Comparison of ENCODE assay signal across 9 cellular contexts in the genomic region with DNA sequence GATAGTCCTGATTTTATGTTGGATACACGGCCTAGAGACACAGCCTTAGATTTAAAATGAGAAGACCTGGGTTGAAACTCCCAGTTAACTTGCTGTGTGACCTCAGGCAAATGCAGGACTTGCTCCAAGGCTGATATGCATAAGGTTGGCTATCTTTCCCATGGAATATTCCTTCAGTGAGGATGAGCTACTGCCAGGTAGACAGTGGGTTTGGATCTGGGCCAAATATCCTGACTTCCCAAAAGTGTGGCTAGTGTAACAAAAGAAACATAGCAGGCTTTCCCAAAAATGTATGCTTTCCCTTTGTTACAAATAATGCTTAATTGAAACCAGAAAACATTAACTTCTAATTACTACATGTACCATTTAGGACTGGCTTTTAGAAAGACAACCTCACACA. TPM values are rescaled to one million over a fixed set of nuclear protein-coding genes. Genes with fewer than 3 reads are reported as not detected.
DNase-seq lines count a peak whose midpoint lies in the region; ATAC-seq, FAIRE-seq and TF ChIP-seq lines count a peak whose summit lies in the region.
"Had no signal": no experiment of that assay in that cellular context is flagged by ENCODE, and none has a peak within 500 bp of the region (broad histone marks: within the 10 kb centered on the region; RNA-seq: fewer than 3 reads in every experiment).

No MANE protein-coding gene starts in this region.

- peaks cover 54% of the 10 kb centered on the region for H3K4me1 ChIP-seq in DOHH2 (ENCODE audit: control insufficient read depth, low read length)
- H3K4me1 ChIP-seq in OCI-LY3 (ENCODE audit: low read length), result peaks cover 31% of the 10 kb centered on the region
- H3K4me1 ChIP-seq in endodermal cell (ENCODE audit: control insufficient read depth, insufficient read depth, low read length), result peaks cover 10% of the 10 kb centered on the region
- H3K4me1 ChIP-seq in pancreas, result peaks cover 20 to 30% (median 29%) of the 10 kb centered on the region in 3 donors

- H3K9me3 ChIP-seq in DOHH2 (ENCODE audit: control insufficient read depth, insufficient read depth, low read length) (no peaks in the 10 kb centered on the region), OCI-LY3 (ENCODE audit: insufficient read depth, low read length) (no peaks in the 10 kb centered on the region), endodermal cell (ENCODE audit: control insufficient read depth, low read length) (no peaks in the 10 kb centered on the region), pancreas (no peaks in the 10 kb centered on the region)

- H3K27me3 ChIP-seq in DOHH2 (ENCODE audit: control insufficient read depth, low read length) (peaks cover 2% of the 10 kb centered on the region; the same call in 1 of the 2 replicates), OCI-LY3 (ENCODE audit: low read depth, low read length) (no peaks in the 10 kb centered on the region), endodermal cell (ENCODE audit: control insufficient read depth, insufficient read depth, low read length, poor library complexity, severe bottlenecking) (no peaks in the 10 kb centered on the region), pancreas (no peaks in the 10 kb centered on the region)

- H3K27me3 Mint-ChIP-seq in endodermal cell (ENCODE audit: insufficient read depth), result peaks cover 4% of the 10 kb centered on the region

- no peaks in the 10 kb centered on the region for H3F3A ChIP-seq in DOHH2 (ENCODE audit: control insufficient read depth, insufficient read depth)

- H3K4me3 Mint-ChIP-seq in endodermal cell, result peak overlapping the region; percentile 74

- peak overlapping the region; percentile 97 for H2AFZ ChIP-seq in OCI-LY3 (ENCODE audit: low read depth, low read length)

- H3K9me3 Mint-ChIP-seq in endodermal cell, result no peaks in the 10 kb centered on the region

- H3K4me2 ChIP-seq in DOHH2 (ENCODE audit: low read length) (peak overlapping the region; percentile 77), OCI-LY3 (ENCODE audit: low read length) (peak overlapping the region; percentile 87)

- no peaks in the 10 kb centered on the region for H4K20me1 ChIP-seq in DOHH2 (ENCODE audit: control insufficient read depth, insufficient read depth, low read depth, low read length)
- H4K20me1 ChIP-seq in OCI-LY3 (ENCODE audit: insufficient read depth, low read length), result 0 out of 2 replicates have a peak, but pooled peaks cover 3% of the 10 kb centered on the region

- H3K27ac ChIP-seq in DOHH2 (ENCODE audit: low read depth, low read length), result peak overlapping the region; percentile 4; the same call in 1 of the 2 replicates
- no peak overlapping the region for H3K27ac ChIP-seq in OCI-LY3 (ENCODE audit: low read length)
- no peak overlapping the region for H3K27ac ChIP-seq in endodermal cell (ENCODE audit: low read depth, low read length)
- H3K27ac ChIP-seq in pancreas, result peak overlapping the region; percentile 84 to 89 (median 86)

- FAIRE-seq in pancreas (lab: Jason Lieb, UNC), result no peak
- FAIRE-seq: bronchial epithelial cell had no signal

- intact Hi-C loops in pancreas (cut with DNase I), result no loop called here

- peaks cover 2% of the 10 kb centered on the region for H3K36me3 Mint-ChIP-seq in endodermal cell (ENCODE audit: low read depth)

- no peak for DNase-seq in endodermal cell
- no peak for DNase-seq in pancreas
- no peak for DNase-seq in effector CD8-positive, alpha-beta T cell (lab: John Stamatoyannopoulos, UW)
- no peak for DNase-seq in SW480 (ENCODE audit: low spot score)
- no peak for DNase-seq in DMS53 (lab: John Stamatoyannopoulos, UW)

- peaks cover 13% of the 10 kb centered on the region for H3K36me3 ChIP-seq in DOHH2 (ENCODE audit: control insufficient read depth, low read length)
- peaks cover 3% of the 10 kb centered on the region for H3K36me3 ChIP-seq in OCI-LY3 (replicated peaks; ENCODE audit: low read depth, low read length)
- no peaks in the 10 kb centered on the region for H3K36me3 ChIP-seq in endodermal cell (ENCODE audit: control insufficient read depth, insufficient read depth, low read length)
- H3K36me3 ChIP-seq in pancreas, result no peaks in the 10 kb centered on the region

- 85 to 93% methylated on average over 1 of the region's 1 CpG for WGBS in endodermal cell (ENCODE audit: insufficient coverage in 1 of 2, insufficient read length in 1 of 2), 2 experiments
- WGBS in pancreas, 2 donors, result 18 to 20% methylated on average over 1 of the region's 1 CpG

- H3K4me3 ChIP-seq in DOHH2 (ENCODE audit: low read length) (peak overlapping the region; percentile 80), OCI-LY3 (ENCODE audit: low read length) (peak overlapping the region; percentile 88), endodermal cell (ENCODE audit: low read length) (peak overlapping the region; percentile 91), pancreas (peak overlapping the region in 2 of 4 donors; percentile 78 to 95)

- TF ChIP-seq CTCF in DOHH2 (IDR thresholded peaks at IDR 0.05; ENCODE audit: low read depth, low read length, poor library complexity, severe bottlenecking), result no peak
- no peak for TF ChIP-seq CTCF in OCI-LY3 (IDR thresholded peaks at IDR 0.05; ENCODE audit: low read depth, low read length)
- no peak for TF ChIP-seq CTCF in endodermal cell (conservative IDR thresholded peaks at IDR 0.05)
- TF ChIP-seq CTCF in pancreas (IDR thresholded peaks at IDR 0.05), result no peak

- H3K27ac Mint-ChIP-seq in endodermal cell, result peak overlapping the region; percentile 18

- H3K79me2 ChIP-seq in DOHH2 (ENCODE audit: control insufficient read depth, low read length), result peaks cover 36% of the 10 kb centered on the region
- peaks cover 36% of the 10 kb centered on the region for H3K79me2 ChIP-seq in OCI-LY3 (ENCODE audit: low read length)

- H3K4me1 Mint-ChIP-seq in endodermal cell, result peaks cover 45% of the 10 kb centered on the region

- ATAC-seq in pancreas, result peak in 1 of 4 donors; percentile 4
- ATAC-seq in HG03439 (IDR thresholded peaks at IDR 0.05; ENCODE audit: unreplicated experiment), result no peak

- H3K9ac ChIP-seq in OCI-LY3 (ENCODE audit: low read length) (peak overlapping the region; percentile 75), endodermal cell (ENCODE audit: extremely low read depth, low read length, poor library complexity, severe bottlenecking) (no peak overlapping the region)

- H3K9me2 ChIP-seq in DOHH2 (replicated peaks; ENCODE audit: control insufficient read depth, low read length), result no peaks in the 10 kb centered on the region

RNA-seq across cellular contexts. Expression of a gene that starts 0.7 kb away (rescaled TPM):
- total RNA-seq in endodermal cell, result 1 to 10 TPM; 4.9 to 7.3 TPM
- polyA plus RNA-seq in endodermal cell (2013, experiment 1 of 2), result 12.4 TPM
- 11.7 TPM for polyA plus RNA-seq in endodermal cell (2013, experiment 2 of 2)
- total RNA-seq in pancreas, result 1 to 10 TPM; 4.9 to 7.6 (median 6.2) TPM
- 10 to 100 TPM in 1 of 2 donors, 1 to 10 TPM in 1; 7.9 to 12.6 TPM for polyA plus RNA-seq in pancreas

Comparison
In these comparisons a context has a peak if more than half of its experiments do, and no peak if none do; other contexts are left out.
1. H3K27ac ChIP-seq: peak in DOHH2 (single experiment) and pancreas (4 of 4); none in OCI-LY3 (single experiment) and endodermal cell (single experiment).